10 cellular contexts compared by ENCODE assay signal in genomic region chr14:85533821-85534271, GRCh38. TPM values are rescaled to one million over a fixed set of nuclear protein-coding genes. Genes with fewer than 3 reads are reported as not detected.
DNase-seq lines count a peak whose midpoint lies in the region; ATAC-seq and TF ChIP-seq lines count a peak whose summit lies in the region.
"Had no signal": no experiment of that assay in that cellular context is flagged by ENCODE, and none has a peak within 500 bp of the region (broad histone marks: within the 10 kb centered on the region; RNA-seq: fewer than 3 reads in every experiment).

No MANE protein-coding gene starts in this region.

- peaks cover 30% of the 10 kb centered on the region for H3K4me1 ChIP-seq in upper lobe of right lung

- H3K27me3 ChIP-seq in upper lobe of right lung = peaks cover 51% of the 10 kb centered on the region
- H3K27me3 ChIP-seq: BLaER1 treated with 17β-estradiol and CSF1 and Interleukin-3, amounts not matched to agents 10 nM and 100 nM had no signal

- H3K4me3 ChIP-seq in lower leg skin (ENCODE audit: low read depth, poor library complexity, severe bottlenecking) (peak overlapping the region; percentile 62), upper lobe of right lung (peak overlapping the region; percentile 54)
- H3K4me3 ChIP-seq: BLaER1 treated with 17β-estradiol and CSF1 and Interleukin-3, amounts not matched to agents 10 nM and 100 nM had no signal

- ATAC-seq in upper lobe of right lung (no peak), HG03196 (IDR thresholded peaks at IDR 0.05; ENCODE audit: unreplicated experiment) (no peak)

- TF ChIP-seq CTCF in lower leg skin (IDR thresholded peaks at IDR 0.05) = no peak
- no peak for TF ChIP-seq CTCF in upper lobe of right lung (IDR thresholded peaks at IDR 0.05)

- H3K36me3 ChIP-seq in upper lobe of right lung = no peaks in the 10 kb centered on the region
- H3K36me3 ChIP-seq: BLaER1 treated with 17β-estradiol and CSF1 and Interleukin-3, amounts not matched to agents 10 nM and 100 nM had no signal

- intact Hi-C loops in lower leg skin (cut with DNase I; ENCODE audit: low total_unique reads) = no loop called here
- intact Hi-C loops in upper lobe of right lung (cut with DNase I) = no loop called here

- no peak for TF ChIP-seq POLR2A in lower leg skin (IDR thresholded peaks at IDR 0.05)

- DNase-seq in NCI-H82 (lab: John Stamatoyannopoulos, UW) = peak; percentile 60
- DNase-seq in NCI-H82 treated with DMSO at 0.1 percent for 48 hours (lab: John Stamatoyannopoulos, UW; ENCODE audit: unreplicated experiment) = no peak
- DNase-seq in lower leg skin (ENCODE audit: low spot score in 2 of 2) = peak in 1 of 2 donors; percentile 88
- DNase-seq in upper lobe of right lung = peak; percentile 61
- DNase-seq in mesenteric fat pad (ENCODE audit: low spot score) = no peak
- no peak for DNase-seq in MV-4-11 (lab: John Stamatoyannopoulos, UW)
- DNase-seq: activated effector memory CD4-positive, alpha-beta T cell treated with anti-CD3 and anti-CD28 coated beads, Interleukin-2, amount 50 U/mL, for 16 hours had no signal

- no peaks in the 10 kb centered on the region for H3K9me3 ChIP-seq in upper lobe of right lung

- 2% methylated on average over 8 to 34 of the region's 35 CpGs for WGBS in lower leg skin, 2 donors

- H3K27ac ChIP-seq in cingulate gyrus (ENCODE audit: low read depth, low read length) (peak overlapping the region; percentile 60), upper lobe of right lung (no peak overlapping the region)
- H3K27ac ChIP-seq: BLaER1 treated with 17β-estradiol and CSF1 and Interleukin-3, amounts not matched to agents 10 nM and 100 nM had no signal

RNA-seq across cellular contexts. Expression of gene FLRT2, which starts 3.9 kb away (rescaled TPM):
- total RNA-seq in lower leg skin = 10 to 100 TPM; 11.5 to 36.5 (median 28.0) TPM
- total RNA-seq in upper lobe of right lung = 13.3 TPM
- 20.0 TPM for total RNA-seq in mesenteric fat pad

Comparison
In these comparisons a context has a peak if more than half of its experiments do, and no peak if none do; other contexts are left out.
1. DNase-seq: peak in NCI-H82 (single experiment) and upper lobe of right lung (single experiment); none in NCI-H82 treated with DMSO at 0.1 percent for 48 hours (single experiment), mesenteric fat pad (single experiment) and MV-4-11 (single experiment).